Comparison of ENCODE assay signal across 15 cellular contexts in genomic region chr16:77531741-77532140, GRCh38.
DNase-seq lines count a peak whose midpoint lies in the region; ATAC-seq, FAIRE-seq and TF ChIP-seq lines count a peak whose summit lies in the region.
"Had no signal": no experiment of that assay in that cellular context is flagged by ENCODE, and none has a peak within 500 bp of the region (broad histone marks: within the 10 kb centered on the region; RNA-seq: fewer than 3 reads in every experiment).

No MANE protein-coding gene starts in this region.

- FAIRE-seq in bronchial epithelial cell (lab: Jason Lieb, UNC), result no peak
- FAIRE-seq: GM12891 had no signal

- no peak overlapping the region for H3K4me2 ChIP-seq in mesenchymal stem cell (ENCODE audit: low read length, poor library complexity, severe bottlenecking)

- H2AFZ ChIP-seq in mesenchymal stem cell (ENCODE audit: low read depth, low read length), result no peak overlapping the region

- no peaks in the 10 kb centered on the region for H3K4me1 ChIP-seq in mesenchymal stem cell (ENCODE audit: control insufficient read depth, insufficient read depth, low read depth, low read length)
- no peaks in the 10 kb centered on the region for H3K4me1 ChIP-seq in HAP-1

- H2BK12ac ChIP-seq in mesenchymal stem cell (ENCODE audit: low read length in 2 of 2), result no peak overlapping the region

- H3K9me3 ChIP-seq in mesenchymal stem cell (ENCODE audit: control insufficient read depth, low read length), result no peaks in the 10 kb centered on the region
- no peaks in the 10 kb centered on the region for H3K9me3 ChIP-seq in HAP-1

- no peak overlapping the region for H2AK5ac ChIP-seq in mesenchymal stem cell (ENCODE audit: low read length, severe bottlenecking)

- H3K14ac ChIP-seq in mesenchymal stem cell (ENCODE audit: low read length in 2 of 2), result no peak overlapping the region

- H3K36me3 ChIP-seq in bronchial epithelial cell (ENCODE audit: control insufficient read depth, insufficient read depth, low read length), result no peaks in the 10 kb centered on the region
- H3K36me3 ChIP-seq in mesenchymal stem cell (ENCODE audit: control insufficient read depth in 1 of 2, insufficient read depth in 2 of 2, low read depth in 1 of 2, low read length in 2 of 2), result no peaks in the 10 kb centered on the region
- H3K36me3 ChIP-seq in HAP-1 (replicated peaks), result no peaks in the 10 kb centered on the region

- H3K4me3 ChIP-seq in bronchial epithelial cell (ENCODE audit: low read depth, low read length) (no peak overlapping the region), mesenchymal stem cell (ENCODE audit: insufficient read depth in 1 of 2, low read depth in 1 of 2, low read length in 2 of 2) (no peak overlapping the region), HAP-1 (no peak overlapping the region)
- H3K4me3 ChIP-seq: SK-N-MC had no signal

- H3K4ac ChIP-seq in mesenchymal stem cell (ENCODE audit: low read depth in 1 of 2, low read length in 2 of 2), result no peak overlapping the region

- ATAC-seq in left cardiac atrium, result no peak
- ATAC-seq: effector memory CD8-positive, alpha-beta T cell; right cardiac atrium had no signal

- H3K9ac ChIP-seq in mesenchymal stem cell (ENCODE audit: low read length), result no peak overlapping the region

- no peak overlapping the region for H4K8ac ChIP-seq in mesenchymal stem cell (ENCODE audit: low read length)

- no peaks in the 10 kb centered on the region for H3K27me3 ChIP-seq in bronchial epithelial cell (ENCODE audit: control insufficient read depth, insufficient read depth, low read length)
- H3K27me3 ChIP-seq in mesenchymal stem cell (ENCODE audit: control insufficient read depth in 1 of 2, insufficient read depth in 1 of 2, low read length in 2 of 2), result peaks cover 14 to 18% of the 10 kb centered on the region in 2 experiments
- no peaks in the 10 kb centered on the region for H3K27me3 ChIP-seq in HAP-1 (ENCODE audit: low read depth)

- in situ Hi-C loops in HAP-1 (cut with MboI; ENCODE audit: low sequenced_read_pairs), result no loop called here

- H3K18ac ChIP-seq in mesenchymal stem cell (ENCODE audit: low read depth in 1 of 2, low read length in 2 of 2), result no peak overlapping the region

- peak; percentile 29 for DNase-seq in ELR (ENCODE audit: low read depth)
- peak; percentile 9 for DNase-seq in NCI-H2196 (lab: John Stamatoyannopoulos, UW; ENCODE audit: unreplicated experiment)
- peak; percentile 32 for DNase-seq in bronchial epithelial cell (ENCODE audit: low read depth)
- peak; percentile 50 for DNase-seq in mesenchymal stem cell
- no peak for DNase-seq in HAP-1 (ENCODE audit: low spot score in 2 of 2)
- DNase-seq in left cardiac atrium, result no peak
- no peak for DNase-seq in ecto neural progenitor cell (ENCODE audit: low spot score)
- no peak for DNase-seq in hepatic stellate cell (ENCODE audit: low spot score)
- DNase-seq: activated B cell treated with CpG ODN at 0.5 μM for 24 hours; amygdala; effector memory CD8-positive, alpha-beta T cell; NCI-H446 treated with DMSO at 0.1 percent for 48 hours; right cardiac atrium had no signal

- intact Hi-C loops in left cardiac atrium (cut with DNase I), result no loop called here

- no peak for TF ChIP-seq CTCF in bronchial epithelial cell (IDR thresholded peaks at IDR 0.05; ENCODE audit: insufficient read depth, low read length, severe bottlenecking)

- no peak overlapping the region for H4K91ac ChIP-seq in mesenchymal stem cell (ENCODE audit: low read length)

- H2BK15ac ChIP-seq in mesenchymal stem cell (ENCODE audit: low read depth, poor library complexity, severe bottlenecking), result no peak overlapping the region

- no peak overlapping the region for H3K23ac ChIP-seq in mesenchymal stem cell (ENCODE audit: low read length in 2 of 2)

- no peaks in the 10 kb centered on the region for H3K79me1 ChIP-seq in mesenchymal stem cell (replicated peaks; ENCODE audit: low read length, poor library complexity, severe bottlenecking)

- no peak overlapping the region for H2BK120ac ChIP-seq in mesenchymal stem cell (ENCODE audit: low read depth, low read length)

- WGBS in mesenchymal stem cell, result no CpG with 5 or more reads among the region's 1 CpG

- H2BK5ac ChIP-seq in mesenchymal stem cell (ENCODE audit: low read depth, low read length, poor library complexity, severe bottlenecking), result no peak overlapping the region

- H3K27ac ChIP-seq in mesenchymal stem cell (ENCODE audit: low read length, poor library complexity, severe bottlenecking), result no peak overlapping the region
- H3K27ac ChIP-seq: SK-N-MC had no signal

Comparison
In these comparisons a context has a peak if more than half of its experiments do, and no peak if none do; other contexts are left out.
1. DNase-seq: peak in ELR (single experiment), NCI-H2196 (single experiment), bronchial epithelial cell (single experiment) and mesenchymal stem cell (single experiment); none in HAP-1 (0 of 2), left cardiac atrium (single experiment), ecto neural progenitor cell (single experiment) and hepatic stellate cell (single experiment).